ENCODE assay signal across 23 cellular contexts in the genomic region with DNA sequence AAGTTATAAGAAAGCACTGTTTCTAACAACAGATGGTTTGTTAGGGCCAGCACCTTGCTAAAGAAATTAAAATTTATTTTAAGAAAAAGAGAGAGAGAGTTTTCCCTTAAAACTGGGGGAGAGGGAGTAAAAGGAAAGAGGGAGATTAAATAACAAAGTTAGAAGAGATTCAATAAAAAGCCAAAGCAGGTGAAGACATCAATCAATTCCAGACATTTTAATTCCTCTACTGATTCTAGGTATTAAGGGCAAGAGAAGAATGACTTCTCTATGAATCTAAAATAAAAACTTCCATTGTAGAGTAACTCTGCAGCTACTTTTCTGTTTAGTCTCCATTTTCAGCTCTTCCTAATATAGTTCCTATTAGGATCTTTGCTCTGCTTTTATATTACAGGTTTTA.
"Had no signal": no experiment of that assay in that cellular context is flagged by ENCODE, and none has a peak within 500 bp of the region (broad histone marks: within the 10 kb centered on the region; RNA-seq: fewer than 3 reads in every experiment).

No MANE protein-coding gene starts in this region.

- H3K4me1 ChIP-seq: prostate gland, vagina had no signal

- H3K36me3 ChIP-seq: neutrophil, pancreas, prostate gland, right lobe of liver, sigmoid colon, stomach, thoracic aorta, thyroid gland, tibial nerve, upper lobe of left lung, vagina had no signal

- DNase-seq: nephron progenitor cell; nucleus accumbens; pancreas; right cardiac atrium; right lobe of liver; sigmoid colon; small intestine; stimulated activated CD4-positive, alpha-beta T cell treated with anti-CD3 and anti-CD28 coated beads, Interleukin-15, amount 100 ng/mL, for 24 hours; stimulated activated CD4-positive, alpha-beta T cell treated with anti-CD3 and anti-CD28 coated beads, Interleukin-2, amount 100 ng/mL, for 24 hours; stimulated activated CD4-positive, alpha-beta T cell treated with anti-CD3 and anti-CD28 coated beads, Interleukin-2, amount 100 ng/mL, for 48 hours; stimulated activated CD4-positive, alpha-beta T cell treated with anti-CD3 and anti-CD28 coated beads, Interleukin-4, amount 100 ng/mL, for 24 hours; stimulated activated naive B cell treated with anti-CD40 and anti-IgM and Interleukin-4, amounts not matched to agents 10 μg/mL and 1 μg/mL and 100 μg/mL, for 72 hours; stimulated activated naive CD4-positive, alpha-beta T cell treated with Interleukin-2 at 50 U/mL for 16 hours; stomach; thyroid gland; upper lobe of left lung had no signal

- H3K4me3 ChIP-seq: pancreas, prostate gland, right lobe of liver, sigmoid colon, stomach, thoracic aorta, thyroid gland, tibial nerve, upper lobe of left lung, vagina had no signal

- ATAC-seq: natural killer cell treated with Interleukin-12 subunit alpha and Interleukin-12 subunit beta and Interleukin-15 and Interleukin-18, amount 100 ng/mL, for 72 hours; pancreas; right cardiac atrium; right lobe of liver; stimulated activated effector memory CD8-positive, alpha-beta T cell treated with anti-CD3 and anti-CD28 coated beads, Interleukin-12 subunit alpha, Interleukin-12 subunit beta, amount 100 ng/mL, for 72 hours; stimulated activated naive B cell treated with anti-CD40 and anti-IgM and Interleukin-4, amounts not matched to agents 10 μg/mL and 1 μg/mL and 100 μg/mL, for 72 hours had no signal

- H3K27me3 ChIP-seq: neutrophil, pancreas, right lobe of liver, sigmoid colon, stomach, thyroid gland, tibial nerve, upper lobe of left lung, vagina had no signal

- H3K27ac ChIP-seq: neutrophil, pancreas, prostate gland, right lobe of liver, sigmoid colon, stomach, thoracic aorta, thyroid gland, tibial nerve, upper lobe of left lung, vagina had no signal

- H3K9me3 ChIP-seq: neutrophil, pancreas, prostate gland, right lobe of liver, sigmoid colon, stomach, thoracic aorta, thyroid gland, tibial nerve, upper lobe of left lung, vagina had no signal
